Comparison of ENCODE assay signal across 8 cellular contexts in genomic region chr21:26965567-26966359, GRCh38. TPM values are rescaled to one million over a fixed set of nuclear protein-coding genes. Genes with fewer than 3 reads are reported as not detected.
DNase-seq lines count a peak whose midpoint lies in the region; ATAC-seq and TF ChIP-seq lines count a peak whose summit lies in the region.

No MANE protein-coding gene starts in this region.

- H3K36me3 Mint-ChIP-seq in activated CD8-positive, alpha-beta memory T cell treated with anti-CD3 and anti-CD28 coated beads, Interleukin-2, amount 10 ng/mL, durations not matched to agents 7 days and 5 days, result no peaks in the 10 kb centered on the region

- H3K27me3 Mint-ChIP-seq in activated CD8-positive, alpha-beta memory T cell treated with anti-CD3 and anti-CD28 coated beads, Interleukin-2, amount 10 ng/mL, durations not matched to agents 7 days and 5 days, result peaks cover 45% of the 10 kb centered on the region

- H3K4me1 ChIP-seq in iPS-20b (ENCODE audit: insufficient read depth, low read length), result peaks cover 4% of the 10 kb centered on the region; the same call in 1 of the 2 replicates
- peaks cover 18 to 22% (median 21%) of the 10 kb centered on the region in 3 donors for H3K4me1 ChIP-seq in skeletal muscle tissue (ENCODE audit: control insufficient read depth in 3 of 3, insufficient read depth in 3 of 3, low read length in 3 of 3)

- CTCF ChIA-PET in activated CD8-positive, alpha-beta memory T cell treated with anti-CD3 and anti-CD28 coated beads, Interleukin-2, amount 10 ng/mL, durations not matched to agents 7 days and 5 days (lab: Charles Lee), result no interaction called here

- H3K9me3 ChIP-seq in iPS-20b (ENCODE audit: insufficient read depth, low read depth, low read length) (no peaks in the 10 kb centered on the region), skeletal muscle tissue (ENCODE audit: control insufficient read depth in 3 of 3, low read length in 3 of 3) (no peaks in the 10 kb centered on the region)

- H3K27ac Mint-ChIP-seq in activated CD8-positive, alpha-beta memory T cell treated with anti-CD3 and anti-CD28 coated beads, Interleukin-2, amount 10 ng/mL, durations not matched to agents 7 days and 5 days, result no peak overlapping the region

- TF ChIP-seq CTCF in HFF-Myc (IDR thresholded peaks at IDR 0.05; ENCODE audit: low read depth, low read length, missing control alignments), result peak; percentile 44
- TF ChIP-seq CTCF in astrocyte of the cerebellum (IDR thresholded peaks at IDR 0.05; ENCODE audit: low read depth, low read length, missing control alignments), result peak; percentile 46

- no peak overlapping the region for H3K4me3 Mint-ChIP-seq in activated CD8-positive, alpha-beta memory T cell treated with anti-CD3 and anti-CD28 coated beads, Interleukin-2, amount 10 ng/mL, durations not matched to agents 7 days and 5 days

- no peaks in the 10 kb centered on the region for H3K4me1 Mint-ChIP-seq in activated CD8-positive, alpha-beta memory T cell treated with anti-CD3 and anti-CD28 coated beads, Interleukin-2, amount 10 ng/mL, durations not matched to agents 7 days and 5 days

- no peaks in the 10 kb centered on the region for H3K9me3 Mint-ChIP-seq in activated CD8-positive, alpha-beta memory T cell treated with anti-CD3 and anti-CD28 coated beads, Interleukin-2, amount 10 ng/mL, durations not matched to agents 7 days and 5 days (ENCODE audit: low read depth)

- no peak overlapping the region for H3K9ac ChIP-seq in iPS-20b (ENCODE audit: low read depth, low read length)
- peak overlapping the region in 2 of 3 donors; percentile 61 to 78 for H3K9ac ChIP-seq in skeletal muscle tissue (ENCODE audit: low read depth in 1 of 3, low read length in 3 of 3)

- H3K36me3 ChIP-seq in iPS-20b (ENCODE audit: insufficient read depth, low read depth, low read length) (no peaks in the 10 kb centered on the region), skeletal muscle tissue (ENCODE audit: control insufficient read depth in 3 of 3, insufficient read depth in 3 of 3, low read length in 3 of 3) (no peaks in the 10 kb centered on the region)

- H3K27ac ChIP-seq in iPS-20b (ENCODE audit: low read length), result no peak overlapping the region
- H3K27ac ChIP-seq in skeletal muscle tissue (ENCODE audit: low read depth, low read length), result peak overlapping the region; percentile 46

- H3K27me3 ChIP-seq in iPS-20b (ENCODE audit: insufficient read depth, low read length) (peaks cover 58% of the 10 kb centered on the region), skeletal muscle tissue (ENCODE audit: control insufficient read depth in 3 of 3, insufficient read depth in 3 of 3, low read length in 3 of 3) (peaks cover 15 to 34% (median 28%) of the 10 kb centered on the region in 3 donors)

- H3K4me3 ChIP-seq in HFF-Myc (replicated peaks; ENCODE audit: low read depth, low read length) (peak overlapping the region; percentile 55), astrocyte of the cerebellum (ENCODE audit: low read depth, low read length) (peak overlapping the region; percentile 61), iPS-20b (ENCODE audit: low read length) (peak overlapping the region; percentile 74; the same call in 1 of the 2 replicates), skeletal muscle tissue (ENCODE audit: low read length in 3 of 3) (peak overlapping the region; percentile 75 to 80 (median 77))

- in situ Hi-C loops in astrocyte of the cerebellum (cut with HindIII; ENCODE audit: low sequenced_read_pairs), result no loop called here

- DNase-seq in HFF-Myc (ENCODE audit: extremely low read depth, low read depth) (no peak), astrocyte of the cerebellum (ENCODE audit: low read depth) (no peak)
- no peak for DNase-seq in activated CD8-positive, alpha-beta memory T cell treated with anti-CD3 and anti-CD28 coated beads, Interleukin-2, amount 10 ng/mL, durations not matched to agents 7 days and 5 days
- no peak for DNase-seq in activated CD4-positive, CD25-positive, alpha-beta regulatory T cell (lab: John Stamatoyannopoulos, UW)

- ATAC-seq in activated CD8-positive, alpha-beta memory T cell treated with anti-CD3 and anti-CD28 coated beads, Interleukin-2, amount 10 ng/mL, durations not matched to agents 7 days and 5 days, result no peak
- ATAC-seq in GM21825 (IDR thresholded peaks at IDR 0.05; ENCODE audit: unreplicated experiment) (no peak), HG02970 (IDR thresholded peaks at IDR 0.05; ENCODE audit: low FRiP score, unreplicated experiment) (no peak)

RNA-seq across cellular contexts. Expression of gene ADAMTS5, which starts 1.1 kb away (rescaled TPM):
- 15.7 TPM for total RNA-seq in skeletal muscle tissue
- not detected for total RNA-seq in activated CD8-positive, alpha-beta memory T cell treated with anti-CD3 and anti-CD28 coated beads, Interleukin-2, amount 10 ng/mL, durations not matched to agents 7 days and 5 days

Comparison
In these comparisons a context has a peak if more than half of its experiments do, and no peak if none do; other contexts are left out.
1. RNA of gene ADAMTS5, which starts 1.1 kb away (total RNA-seq): 15.7 TPM in skeletal muscle tissue (single experiment); not detected in activated CD8-positive, alpha-beta memory T cell treated with anti-CD3 and anti-CD28 coated beads, Interleukin-2, amount 10 ng/mL, durations not matched to agents 7 days and 5 days; every median in the first group is over 10 times any median in the second.
2. Peak in every context shown above with its lines, with median percentiles within 50 percentile points of each other: H3K4me3 ChIP-seq.